1 cellular context compared by ENCODE assay signal in the genomic region with DNA sequence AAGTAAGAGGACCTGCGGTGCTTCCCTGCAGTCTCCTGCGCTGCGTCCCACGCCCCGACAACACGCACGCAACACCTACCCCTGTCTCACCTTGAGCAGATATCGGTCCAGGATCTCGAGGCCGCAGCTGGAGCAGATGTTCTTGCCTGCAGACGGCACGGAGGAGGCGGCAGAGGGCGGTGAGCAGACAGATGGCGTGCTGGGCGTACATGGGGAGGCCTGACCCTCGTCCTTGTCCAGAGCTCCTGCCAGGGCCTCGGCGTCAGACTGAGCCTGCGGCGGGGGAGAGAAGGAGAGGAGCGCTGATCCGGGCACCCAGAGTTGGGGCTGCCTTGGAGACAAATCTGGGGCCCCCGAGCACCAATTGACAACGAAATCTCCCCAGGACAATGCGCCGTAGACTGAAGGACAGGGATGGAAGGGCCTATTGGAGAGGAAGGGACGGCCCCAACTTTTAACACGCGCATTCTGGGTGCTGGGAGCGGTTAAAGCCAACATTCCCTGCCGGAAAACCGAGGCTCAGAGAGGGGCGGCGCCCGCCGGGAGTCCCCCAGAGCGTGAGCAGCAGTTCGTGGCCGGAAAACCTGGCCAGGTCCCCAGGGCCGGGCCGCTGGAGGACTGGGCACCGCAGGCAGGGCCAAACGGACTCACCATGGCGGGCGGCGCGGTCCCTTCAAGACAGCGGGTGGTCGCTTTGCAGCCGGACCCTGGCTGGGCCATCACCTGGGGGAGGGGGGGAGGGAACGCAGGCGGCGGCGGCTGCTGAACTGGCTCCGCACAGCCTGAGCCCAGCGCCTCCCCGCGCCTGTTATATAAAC.
TF ChIP-seq lines count a peak whose summit lies in the region.

No MANE protein-coding gene starts in this region.

TF ChIP-seq in GM23338, 12 proteins besides CTCF, POLR2A, EP300 and RAD21:
- no peak for TF ChIP-seq ZNF331 (CRISPR knock-in tag; IDR thresholded peaks at IDR 0.05; ENCODE audit: low read depth)
- TF ChIP-seq JUNB (IDR thresholded peaks at IDR 0.05; ENCODE audit: unreplicated experiment), result no peak
- no peak for TF ChIP-seq STAT1 (IDR thresholded peaks at IDR 0.05; ENCODE audit: unreplicated experiment)
- TF ChIP-seq, protein P1, sequence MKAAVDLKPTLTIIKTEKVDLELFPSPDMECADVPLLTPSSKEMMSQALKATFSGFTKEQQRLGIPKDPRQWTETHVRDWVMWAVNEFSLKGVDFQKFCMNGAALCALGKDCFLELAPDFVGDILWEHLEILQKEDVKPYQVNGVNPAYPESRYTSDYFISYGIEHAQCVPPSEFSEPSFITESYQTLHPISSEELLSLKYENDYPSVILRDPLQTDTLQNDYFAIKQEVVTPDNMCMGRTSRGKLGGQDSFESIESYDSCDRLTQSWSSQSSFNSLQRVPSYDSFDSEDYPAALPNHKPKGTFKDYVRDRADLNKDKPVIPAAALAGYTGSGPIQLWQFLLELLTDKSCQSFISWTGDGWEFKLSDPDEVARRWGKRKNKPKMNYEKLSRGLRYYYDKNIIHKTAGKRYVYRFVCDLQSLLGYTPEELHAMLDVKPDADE (IDR thresholded peaks at IDR 0.05), result no peak
- no peak for TF ChIP-seq ZNF114 (CRISPR knock-in tag; IDR thresholded peaks at IDR 0.05)
- TF ChIP-seq POLR2AphosphoS5 (IDR thresholded peaks at IDR 0.05; ENCODE audit: low read depth), result no peak
- no peak for TF ChIP-seq CREB1 (CRISPR knock-in tag; IDR thresholded peaks at IDR 0.05; ENCODE audit: low read depth)
- TF ChIP-seq EZH2phosphoT487 (IDR thresholded peaks at IDR 0.05; ENCODE audit: unreplicated experiment), result peak; percentile 58
- TF ChIP-seq, protein P2, sequence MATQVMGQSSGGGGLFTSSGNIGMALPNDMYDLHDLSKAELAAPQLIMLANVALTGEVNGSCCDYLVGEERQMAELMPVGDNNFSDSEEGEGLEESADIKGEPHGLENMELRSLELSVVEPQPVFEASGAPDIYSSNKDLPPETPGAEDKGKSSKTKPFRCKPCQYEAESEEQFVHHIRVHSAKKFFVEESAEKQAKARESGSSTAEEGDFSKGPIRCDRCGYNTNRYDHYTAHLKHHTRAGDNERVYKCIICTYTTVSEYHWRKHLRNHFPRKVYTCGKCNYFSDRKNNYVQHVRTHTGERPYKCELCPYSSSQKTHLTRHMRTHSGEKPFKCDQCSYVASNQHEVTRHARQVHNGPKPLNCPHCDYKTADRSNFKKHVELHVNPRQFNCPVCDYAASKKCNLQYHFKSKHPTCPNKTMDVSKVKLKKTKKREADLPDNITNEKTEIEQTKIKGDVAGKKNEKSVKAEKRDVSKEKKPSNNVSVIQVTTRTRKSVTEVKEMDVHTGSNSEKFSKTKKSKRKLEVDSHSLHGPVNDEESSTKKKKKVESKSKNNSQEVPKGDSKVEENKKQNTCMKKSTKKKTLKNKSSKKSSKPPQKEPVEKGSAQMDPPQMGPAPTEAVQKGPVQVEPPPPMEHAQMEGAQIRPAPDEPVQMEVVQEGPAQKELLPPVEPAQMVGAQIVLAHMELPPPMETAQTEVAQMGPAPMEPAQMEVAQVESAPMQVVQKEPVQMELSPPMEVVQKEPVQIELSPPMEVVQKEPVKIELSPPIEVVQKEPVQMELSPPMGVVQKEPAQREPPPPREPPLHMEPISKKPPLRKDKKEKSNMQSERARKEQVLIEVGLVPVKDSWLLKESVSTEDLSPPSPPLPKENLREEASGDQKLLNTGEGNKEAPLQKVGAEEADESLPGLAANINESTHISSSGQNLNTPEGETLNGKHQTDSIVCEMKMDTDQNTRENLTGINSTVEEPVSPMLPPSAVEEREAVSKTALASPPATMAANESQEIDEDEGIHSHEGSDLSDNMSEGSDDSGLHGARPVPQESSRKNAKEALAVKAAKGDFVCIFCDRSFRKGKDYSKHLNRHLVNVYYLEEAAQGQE (IDR thresholded peaks at IDR 0.05; ENCODE audit: unreplicated experiment), result no peak
- TF ChIP-seq, protein P3, sequence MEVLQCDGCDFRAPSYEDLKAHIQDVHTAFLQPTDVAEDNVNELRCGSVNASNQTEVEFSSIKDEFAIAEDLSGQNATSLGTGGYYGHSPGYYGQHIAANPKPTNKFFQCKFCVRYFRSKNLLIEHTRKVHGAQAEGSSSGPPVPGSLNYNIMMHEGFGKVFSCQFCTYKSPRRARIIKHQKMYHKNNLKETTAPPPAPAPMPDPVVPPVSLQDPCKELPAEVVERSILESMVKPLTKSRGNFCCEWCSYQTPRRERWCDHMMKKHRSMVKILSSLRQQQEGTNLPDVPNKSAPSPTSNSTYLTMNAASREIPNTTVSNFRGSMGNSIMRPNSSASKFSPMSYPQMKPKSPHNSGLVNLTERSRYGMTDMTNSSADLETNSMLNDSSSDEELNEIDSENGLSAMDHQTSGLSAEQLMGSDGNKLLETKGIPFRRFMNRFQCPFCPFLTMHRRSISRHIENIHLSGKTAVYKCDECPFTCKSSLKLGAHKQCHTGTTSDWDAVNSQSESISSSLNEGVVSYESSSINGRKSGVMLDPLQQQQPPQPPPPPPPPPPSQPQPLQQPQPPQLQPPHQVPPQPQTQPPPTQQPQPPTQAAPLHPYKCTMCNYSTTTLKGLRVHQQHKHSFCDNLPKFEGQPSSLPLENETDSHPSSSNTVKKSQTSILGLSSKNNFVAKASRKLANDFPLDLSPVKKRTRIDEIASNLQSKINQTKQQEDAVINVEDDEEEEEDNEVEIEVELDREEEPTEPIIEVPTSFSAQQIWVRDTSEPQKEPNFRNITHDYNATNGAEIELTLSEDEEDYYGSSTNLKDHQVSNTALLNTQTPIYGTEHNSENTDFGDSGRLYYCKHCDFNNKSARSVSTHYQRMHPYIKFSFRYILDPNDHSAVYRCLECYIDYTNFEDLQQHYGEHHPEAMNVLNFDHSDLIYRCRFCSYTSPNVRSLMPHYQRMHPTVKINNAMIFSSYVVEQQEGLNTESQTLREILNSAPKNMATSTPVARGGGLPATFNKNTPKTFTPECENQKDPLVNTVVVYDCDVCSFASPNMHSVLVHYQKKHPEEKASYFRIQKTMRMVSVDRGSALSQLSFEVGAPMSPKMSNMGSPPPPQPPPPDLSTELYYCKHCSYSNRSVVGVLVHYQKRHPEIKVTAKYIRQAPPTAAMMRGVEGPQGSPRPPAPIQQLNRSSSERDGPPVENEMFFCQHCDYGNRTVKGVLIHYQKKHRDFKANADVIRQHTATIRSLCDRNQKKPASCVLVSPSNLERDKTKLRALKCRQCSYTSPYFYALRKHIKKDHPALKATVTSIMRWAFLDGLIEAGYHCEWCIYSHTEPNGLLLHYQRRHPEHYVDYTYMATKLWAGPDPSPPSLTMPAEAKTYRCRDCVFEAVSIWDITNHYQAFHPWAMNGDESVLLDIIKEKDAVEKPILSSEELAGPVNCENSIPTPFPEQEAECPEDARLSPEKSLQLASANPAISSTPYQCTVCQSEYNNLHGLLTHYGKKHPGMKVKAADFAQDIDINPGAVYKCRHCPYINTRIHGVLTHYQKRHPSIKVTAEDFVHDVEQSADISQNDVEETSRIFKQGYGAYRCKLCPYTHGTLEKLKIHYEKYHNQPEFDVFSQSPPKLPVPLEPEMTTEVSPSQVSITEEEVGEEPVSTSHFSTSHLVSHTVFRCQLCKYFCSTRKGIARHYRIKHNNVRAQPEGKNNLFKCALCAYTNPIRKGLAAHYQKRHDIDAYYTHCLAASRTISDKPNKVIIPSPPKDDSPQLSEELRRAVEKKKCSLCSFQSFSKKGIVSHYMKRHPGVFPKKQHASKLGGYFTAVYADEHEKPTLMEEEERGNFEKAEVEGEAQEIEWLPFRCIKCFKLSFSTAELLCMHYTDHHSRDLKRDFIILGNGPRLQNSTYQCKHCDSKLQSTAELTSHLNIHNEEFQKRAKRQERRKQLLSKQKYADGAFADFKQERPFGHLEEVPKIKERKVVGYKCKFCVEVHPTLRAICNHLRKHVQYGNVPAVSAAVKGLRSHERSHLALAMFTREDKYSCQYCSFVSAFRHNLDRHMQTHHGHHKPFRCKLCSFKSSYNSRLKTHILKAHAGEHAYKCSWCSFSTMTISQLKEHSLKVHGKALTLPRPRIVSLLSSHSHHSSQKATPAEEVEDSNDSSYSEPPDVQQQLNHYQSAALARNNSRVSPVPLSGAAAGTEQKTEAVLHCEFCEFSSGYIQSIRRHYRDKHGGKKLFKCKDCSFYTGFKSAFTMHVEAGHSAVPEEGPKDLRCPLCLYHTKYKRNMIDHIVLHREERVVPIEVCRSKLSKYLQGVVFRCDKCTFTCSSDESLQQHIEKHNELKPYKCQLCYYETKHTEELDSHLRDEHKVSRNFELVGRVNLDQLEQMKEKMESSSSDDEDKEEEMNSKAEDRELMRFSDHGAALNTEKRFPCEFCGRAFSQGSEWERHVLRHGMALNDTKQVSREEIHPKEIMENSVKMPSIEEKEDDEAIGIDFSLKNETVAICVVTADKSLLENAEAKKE (CRISPR knock-in tag; IDR thresholded peaks at IDR 0.05), result no peak
- TF ChIP-seq NANOG (IDR thresholded peaks at IDR 0.05; ENCODE audit: borderline replicate concordance), result no peak
- TF ChIP-seq EZH2 (IDR thresholded peaks at IDR 0.05; ENCODE audit: low read depth, unreplicated experiment), result peak; percentile 84
